8 cellular contexts compared by ENCODE assay signal in the genomic region with DNA sequence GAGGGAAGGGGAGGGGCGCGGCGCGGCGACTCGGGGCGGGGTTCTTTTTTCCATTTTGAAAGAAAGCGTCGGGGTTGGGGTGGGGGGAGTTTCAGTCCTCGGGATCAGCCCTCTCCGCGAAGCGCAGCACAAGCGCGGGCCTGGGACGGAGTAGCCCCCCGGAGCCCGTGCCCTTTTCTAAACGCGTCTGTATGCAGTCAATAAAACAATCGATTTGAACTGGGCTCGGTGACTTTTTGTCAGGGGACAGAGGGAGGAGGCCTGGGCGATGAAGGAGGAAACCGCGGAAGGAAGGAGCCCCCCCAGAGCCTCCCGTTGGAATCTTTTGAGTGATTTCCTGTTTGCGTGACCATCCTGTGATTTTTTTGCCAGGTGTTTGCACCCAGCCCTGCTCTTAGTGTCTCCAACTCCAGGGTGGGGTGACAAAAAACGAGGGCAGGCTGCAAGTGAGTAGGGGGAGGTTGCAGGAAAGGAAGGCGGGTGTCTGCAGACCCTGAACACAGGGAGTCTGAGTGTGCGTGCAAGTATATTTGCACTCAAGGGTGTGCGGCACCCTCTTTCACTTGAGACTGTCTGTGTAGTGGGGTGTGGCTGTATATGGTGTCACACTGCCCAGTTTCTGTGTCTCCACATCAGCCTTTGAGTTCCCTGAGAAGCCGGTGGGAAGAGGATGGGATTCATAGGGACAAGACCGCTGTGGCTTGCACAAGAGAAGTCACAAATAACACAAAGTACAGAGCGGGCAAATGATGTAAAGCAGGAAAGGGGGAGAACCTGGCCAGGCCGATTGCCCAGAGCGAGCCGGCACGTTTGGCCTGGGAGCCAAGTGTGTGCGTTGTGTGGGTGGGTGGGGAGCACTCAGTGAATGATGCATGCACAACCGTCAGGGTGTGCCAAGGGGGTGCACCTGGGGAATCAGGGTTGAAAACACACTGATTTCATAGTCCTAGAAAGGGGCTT. TPM values are rescaled to one million over a fixed set of nuclear protein-coding genes. Genes with fewer than 3 reads are reported as not detected.
DNase-seq lines count a peak whose midpoint lies in the region; ATAC-seq, FAIRE-seq and TF ChIP-seq lines count a peak whose summit lies in the region.

No MANE protein-coding gene starts in this region.

- intact Hi-C loops in CD4-positive, alpha-beta T cell (cut with DNase I, micrococcal nuclease) = loop anchor here in 1 of 2 experiments (10.0 kb wide), 1 partner anchor 182 kb away; no protein-coding TSS in a partner anchor
- intact Hi-C loops in ovary (cut with DNase I) (loop anchor here in 1 of 4 donors (5.0 kb wide), 1 partner anchor 35 kb away; a partner anchor contains a TSS), colonic mucosa (cut with DNase I) (no loop called here)

- H3K27ac Mint-ChIP-seq in CD4-positive, alpha-beta T cell = no peak overlapping the region

- peak overlapping the region; percentile 69 to 83 for H3K4me2 ChIP-seq in H1 (ENCODE audit: insufficient read depth in 1 of 2, low read depth in 2 of 2, low read length in 2 of 2)

- no peak for DNase-seq in CD4-positive, alpha-beta T cell
- DNase-seq in KBM-7 = peak; percentile 60
- DNase-seq in H1 (ENCODE audit: low read depth in 1 of 2, low spot score in 2 of 2) = no peak
- peak in 3 of 5 donors; percentile 15 to 33 (median 30) for DNase-seq in ovary
- DNase-seq in ureter (ENCODE audit: low spot score) = no peak
- no peak for DNase-seq in HEK293T (ENCODE audit: extremely low spot score)
- no peak for DNase-seq in NCI-H446 treated with DMSO at 0.1 percent for 48 hours (lab: John Stamatoyannopoulos, UW)
- no peak for DNase-seq in colonic mucosa

- H3K4ac ChIP-seq in H1 (replicated peaks; ENCODE audit: insufficient read length, low read depth, low read length) = no peak overlapping the region

- CTCF ChIA-PET in CD4-positive, alpha-beta T cell (lab: Charles Lee) = no interaction called here
- CTCF ChIA-PET in H1 (lab: Charles Lee; ENCODE audit: partially characterized antibody) (interaction anchor here (1.2 to 3.4 kb wide), 5 partner anchors 7 to 184 kb away, joined by 3 to 23 read pairs (median 18); no protein-coding TSS in a partner anchor), HEK293T (lab: Yijun Ruan, JAX) (no interaction called here)

- no peak overlapping the region for H2BK5ac ChIP-seq in H1 (ENCODE audit: low read depth, low read length)

- no peak overlapping the region for H3K23ac ChIP-seq in H1 (ENCODE audit: insufficient read length)

- H3K4me1 ChIP-seq in H1 (replicated peaks in 1 of 4; ENCODE audit: control insufficient read depth in 3 of 4, insufficient read depth in 4 of 4, low read length in 3 of 4) (peaks cover 6 to 61% (median 39%) of the 10 kb centered on the region in 4 experiments), ovary (ENCODE audit: insufficient read depth) (peaks cover 4% of the 10 kb centered on the region), colonic mucosa (no peaks in the 10 kb centered on the region)

- H3K79me2 ChIP-seq in H1 (ENCODE audit: control insufficient read depth in 1 of 2, insufficient read depth in 2 of 2, low read length in 2 of 2) = no peaks in the 10 kb centered on the region

- 0 out of 2 replicates have a peak overlapping the region, but pooled peaks have one; percentile 4 for H2BK20ac ChIP-seq in H1 (ENCODE audit: low read length)

- no peak for FAIRE-seq in H1 (lab: Jason Lieb, UNC)

- TF ChIP-seq RAD21 in H1 (IDR thresholded peaks at IDR 0.05 in 1 of 2, conservative IDR thresholded peaks at IDR 0.05 in 1 of 2; ENCODE audit: low read depth in 2 of 2, low read length in 2 of 2) = no peak

- H3K14ac ChIP-seq in H1 (ENCODE audit: insufficient read length) = no peak overlapping the region

- H3K23me2 ChIP-seq in H1 (ENCODE audit: low read depth, low read length) = peaks cover 20% of the 10 kb centered on the region; the same call in 1 of the 2 replicates

- H2AFZ ChIP-seq in H1 (ENCODE audit: low read length) = no peak overlapping the region

- H3K9me3 Mint-ChIP-seq in CD4-positive, alpha-beta T cell = no peaks in the 10 kb centered on the region

- 26% methylated on average over 28 of the region's 40 CpGs; no CpG with 5 or more reads in 1 of the 2 experiments for WGBS in H1 (ENCODE audit: extremely low coverage in 1 of 2, insufficient coverage in 1 of 2, insufficient read length in 1 of 2, insufficient replicate concordance in 2 of 2, low coverage in 1 of 2, low lambda C conversion rate in 2 of 2, missing lambda C conversion rate in 1 of 2), 2 experiments
- 9 to 12% (median 11%) methylated on average over 33 to 40 of the region's 40 CpGs for WGBS in ovary, 3 donors

- peak overlapping the region; percentile 32; the same call in 1 of the 2 replicates for H2BK12ac ChIP-seq in H1 (ENCODE audit: low read depth, low read length)

- H2AK5ac ChIP-seq in H1 (ENCODE audit: low read depth, low read length) = peak overlapping the region; percentile 43; the same call in 1 of the 2 replicates

- no peak for TF ChIP-seq CTCF in CD4-positive, alpha-beta T cell (IDR thresholded peaks at IDR 0.05)
- no peak for TF ChIP-seq CTCF in H1 (IDR thresholded peaks at IDR 0.05; ENCODE audit: control extremely low read depth in 1 of 3, insufficient read depth in 1 of 3, low read depth in 1 of 3, low read length in 3 of 3)
- no peak for TF ChIP-seq CTCF in ovary (IDR thresholded peaks at IDR 0.05)
- no peak for TF ChIP-seq CTCF in colonic mucosa (IDR thresholded peaks at IDR 0.05)

- H3K36me3 Mint-ChIP-seq in CD4-positive, alpha-beta T cell (ENCODE audit: low read depth) = no peaks in the 10 kb centered on the region

- no peaks in the 10 kb centered on the region for H3K79me1 ChIP-seq in H1 (ENCODE audit: low read depth, low read length)

- peaks cover 0 to 2% of the 10 kb centered on the region in 2 experiments for H4K20me1 ChIP-seq in H1 (replicated peaks in 1 of 2; ENCODE audit: control insufficient read depth in 1 of 2, insufficient read depth in 2 of 2, low read length in 2 of 2)

- TF ChIP-seq EP300 in H1 (IDR thresholded peaks at IDR 0.05; ENCODE audit: borderline replicate concordance in 1 of 2, low read depth in 2 of 2, low read length in 2 of 2) (no peak), ovary (IDR thresholded peaks at IDR 0.05) (no peak)

- H2BK15ac ChIP-seq in H1 (ENCODE audit: low read length) = 0 out of 2 replicates have a peak overlapping the region, but pooled peaks have one; percentile 55

- H4K5ac ChIP-seq in H1 (ENCODE audit: insufficient read length, low read depth, low read length) = no peak overlapping the region

- no peak overlapping the region for H3K56ac ChIP-seq in H1 (replicated peaks; ENCODE audit: insufficient read length, low read depth, low read length)

- H3K9ac ChIP-seq in H1 (replicated peaks in 1 of 4; ENCODE audit: extremely low read depth in 1 of 4, low read depth in 3 of 4, low read length in 3 of 4) (no peak overlapping the region; a peak in 2 of 7 replicates), colonic mucosa (ENCODE audit: low read depth in 2 of 2, low read length in 2 of 2) (no peak overlapping the region)

- in situ Hi-C loops in KBM-7 (cut with MboI; ENCODE audit: low pct_unique_long_range_greater_than_20kb, low sequenced_read_pairs) = loop anchor here (25.0 kb wide), 2 partner anchors 175 to 1450 kb away; a partner anchor contains a TSS

- no peak overlapping the region for H4K8ac ChIP-seq in H1 (ENCODE audit: extremely low read depth, insufficient read depth, low read length)

- peak overlapping the region; percentile 71 for H3K18ac ChIP-seq in H1 (ENCODE audit: extremely low read depth, low read length)

- POLR2A ChIA-PET in CD4-positive, alpha-beta T cell (lab: Charles Lee) = no interaction called here
- POLR2A ChIA-PET in H1 (lab: Charles Lee; ENCODE audit: partially characterized antibody) (interaction anchor here (0.5 to 1.3 kb wide), 5 partner anchors 18 to 186 kb away, joined by 3 to 6 read pairs (median 4); no protein-coding TSS in a partner anchor), HEK293T (lab: Yijun Ruan, JAX) (no interaction called here)

- peak overlapping the region; percentile 26 for H3K4me3 Mint-ChIP-seq in CD4-positive, alpha-beta T cell

- H3K27me3 Mint-ChIP-seq in CD4-positive, alpha-beta T cell = peaks cover 91% of the 10 kb centered on the region

- H3K36me3 ChIP-seq in H1 (ENCODE audit: control insufficient read depth in 2 of 4, insufficient read depth in 4 of 4, low read length in 3 of 4) (peaks cover 0 to 6% (median 0%) of the 10 kb centered on the region in 4 experiments; a peak in 1 of 8 replicates), ovary (no peaks in the 10 kb centered on the region), colonic mucosa (no peaks in the 10 kb centered on the region)

- H4K91ac ChIP-seq in H1 (replicated peaks; ENCODE audit: insufficient read length, low read length) = no peak overlapping the region

- ATAC-seq in CD4-positive, alpha-beta T cell (ENCODE audit: poor library complexity) = no peak

- no peak overlapping the region for H2BK120ac ChIP-seq in H1 (replicated peaks; ENCODE audit: low read depth, low read length)

- H3K27me3 ChIP-seq in CD4-positive, alpha-beta T cell (ENCODE audit: control insufficient read depth, insufficient read depth, low read length) = peaks cover 74% of the 10 kb centered on the region
- H3K27me3 ChIP-seq in H1 (replicated peaks in 1 of 4; ENCODE audit: control insufficient read depth in 3 of 4, extremely low read depth in 1 of 4, insufficient read depth in 3 of 4, low read length in 3 of 4) (peaks cover 49 to 74% (median 69%) of the 10 kb centered on the region in 4 experiments), ovary (peaks cover 4% of the 10 kb centered on the region), colonic mucosa (peaks cover 66% of the 10 kb centered on the region)

- no peak overlapping the region for H3K27ac ChIP-seq in CD4-positive, alpha-beta T cell (ENCODE audit: low read depth, low read length)
- no peak overlapping the region for H3K27ac ChIP-seq in H1 (ENCODE audit: low read depth, low read length)
- peak overlapping the region in 1 of 2 donors; percentile 22 for H3K27ac ChIP-seq in ovary
- no peak overlapping the region for H3K27ac ChIP-seq in colonic mucosa

- H3K4me3 ChIP-seq in H1 (ENCODE audit: extremely low read depth in 1 of 4, insufficient read depth in 2 of 4, low read depth in 3 of 4, low read length in 4 of 4) (peak overlapping the region; percentile 29 to 58 (median 38); a peak in 6 of 8 replicates), ovary (peak overlapping the region; percentile 43), colonic mucosa (no peak overlapping the region)

- H3K9me3 ChIP-seq in CD4-positive, alpha-beta T cell (ENCODE audit: control insufficient read depth, low read length) = no peaks in the 10 kb centered on the region
- H3K9me3 ChIP-seq in H1 (ENCODE audit: insufficient read depth in 2 of 2, low read depth in 1 of 2, low read length in 1 of 2) (peaks cover 0 to 8% of the 10 kb centered on the region in 2 experiments; a peak in 1 of 4 replicates), ovary (peaks cover 0 to 7% of the 10 kb centered on the region in 2 donors), colonic mucosa (no peaks in the 10 kb centered on the region)

- no peak for TF ChIP-seq POLR2A in H1 (IDR thresholded peaks at IDR 0.05; ENCODE audit: control extremely low read depth in 1 of 2, low read depth in 2 of 2, low read length in 2 of 2)
- no peak for TF ChIP-seq POLR2A in ovary (IDR thresholded peaks at IDR 0.05)

- peaks cover 30% of the 10 kb centered on the region for H3K4me1 Mint-ChIP-seq in CD4-positive, alpha-beta T cell (ENCODE audit: low read depth)

RNA-seq across cellular contexts. Expression of a gene that starts 6.5 kb away (rescaled TPM):
- not detected for total RNA-seq in CD4-positive, alpha-beta T cell
- total RNA-seq in H1 (2021; fragmentation: NEBNext Ultra II Directional; extraction: Animal tissue kit (Norgen Biotek cat#: 25700)) = 0.23 and 0.58 TPM in 2 replicates
- polyA plus RNA-seq in H1 (2011; rRNA removed) = 0.30 and 0.47 TPM in 2 replicates
- 0.26 TPM for polyA plus RNA-seq in H1 (2011; cell fraction: cytosol; rRNA removed)
- polyA plus RNA-seq in H1 (2011; cell fraction: nucleus; rRNA removed) = 0.31 TPM
- 0.36 to 1.2 TPM (median 0.37 TPM) in 4 replicates for polyA plus RNA-seq in H1 (2012, experiment 1 of 2)
- 0.18 TPM for polyA plus RNA-seq in H1 (2012, experiment 2 of 2)
- 1.2 TPM for polyA plus RNA-seq in H1 (2013, experiment 1 of 2)
- 0.81 TPM for polyA plus RNA-seq in H1 (2013, experiment 2 of 2)
- 0.19 and 0.29 TPM in 2 replicates for polyA minus RNA-seq in H1 (2011; rRNA and poly(A)+ RNA removed)
- not detected for polyA minus RNA-seq in H1 (2011; cell fraction: cytosol; rRNA and poly(A)+ RNA removed)
- 0.50 TPM for polyA minus RNA-seq in H1 (2011; cell fraction: nucleus; rRNA and poly(A)+ RNA removed)
- 1 to 10 TPM in 2 of 7 donors, under 1 TPM in 4, not detected in 1; 0.11 to 1.1 (median 0.57) TPM for total RNA-seq in ovary
- polyA plus RNA-seq in ovary = under 1 TPM; 0.27 to 0.43 TPM
- total RNA-seq in ureter = 0.21 TPM
- total RNA-seq in colonic mucosa = under 1 TPM; 0.27 TPM

RNA-seq across cellular contexts. Expression of a gene that starts 36.6 kb away (rescaled TPM):
- not detected for total RNA-seq in CD4-positive, alpha-beta T cell
- total RNA-seq in H1 (2021; fragmentation: NEBNext Ultra II Directional; extraction: Animal tissue kit (Norgen Biotek cat#: 25700)) = 0.35 TPM in 1 of 2 replicates, not detected in the other
- polyA plus RNA-seq in H1 (2011; rRNA removed) (0.29 and 0.82 TPM in 2 replicates), ovary (100 to 1,000 TPM in 1 of 2 donors, 10 to 100 TPM in 1; 82.4 to 150 TPM)
- 0.27 TPM for polyA plus RNA-seq in H1 (2011; cell fraction: cytosol; rRNA removed)
- polyA plus RNA-seq in H1 (2011; cell fraction: nucleus; rRNA removed) = 1.0 TPM
- 0.21 to 0.28 TPM (median 0.27 TPM) in 4 replicates for polyA plus RNA-seq in H1 (2012, experiment 1 of 2)
- 0.35 TPM for polyA plus RNA-seq in H1 (2012, experiment 2 of 2)
- 1.0 TPM for polyA plus RNA-seq in H1 (2013, experiment 1 of 2)
- 0.98 TPM for polyA plus RNA-seq in H1 (2013, experiment 2 of 2)
- polyA minus RNA-seq in H1 (2011; rRNA and poly(A)+ RNA removed) = 0.13 and 0.78 TPM in 2 replicates
- not detected for polyA minus RNA-seq in H1 (2011; cell fraction: cytosol; rRNA and poly(A)+ RNA removed)
- 0.90 TPM for polyA minus RNA-seq in H1 (2011; cell fraction: nucleus; rRNA and poly(A)+ RNA removed)
- total RNA-seq in ovary (100 to 1,000 TPM; 108 to 314 (median 156) TPM), ureter (37.4 TPM), colonic mucosa (1 to 10 TPM; 3.6 to 8.5 TPM)

RNA-seq across cellular contexts. Expression of a gene that starts 54.5 kb away (rescaled TPM):
- under 1 TPM; 0.16 to 0.42 TPM for total RNA-seq in CD4-positive, alpha-beta T cell
- total RNA-seq in H1 (2021; fragmentation: NEBNext Ultra II Directional; extraction: Animal tissue kit (Norgen Biotek cat#: 25700)) = 0.80 and 3.3 TPM in 2 replicates
- polyA plus RNA-seq in H1 (2011; rRNA removed) (1.0 and 2.1 TPM in 2 replicates), ovary (under 1 TPM in 1 of 2 donors, not detected in 1; 0.04 TPM)
- 1.0 TPM for polyA plus RNA-seq in H1 (2011; cell fraction: cytosol; rRNA removed)
- 3.6 TPM for polyA plus RNA-seq in H1 (2011; cell fraction: nucleus; rRNA removed)
- 1.4 to 3.3 TPM (median 2.4 TPM) in 4 replicates for polyA plus RNA-seq in H1 (2012, experiment 1 of 2)
- not detected for polyA plus RNA-seq in H1 (2012, experiment 2 of 2)
- polyA plus RNA-seq in H1 (2013, experiment 1 of 2) = 2.3 TPM
- 1.9 TPM for polyA plus RNA-seq in H1 (2013, experiment 2 of 2)
- polyA minus RNA-seq in H1 (2011; rRNA and poly(A)+ RNA removed) = 0.51 and 1.7 TPM in 2 replicates
- 2.9 TPM for polyA minus RNA-seq in H1 (2011; cell fraction: cytosol; rRNA and poly(A)+ RNA removed)
- polyA minus RNA-seq in H1 (2011; cell fraction: nucleus; rRNA and poly(A)+ RNA removed) = 3.5 TPM
- total RNA-seq in ovary (under 1 TPM in 2 of 7 donors, not detected in 5; 0.37 to 0.48 TPM), ureter (not detected), colonic mucosa (not detected)

Comparison
In these comparisons a context has a peak if more than half of its experiments do, and no peak if none do; other contexts are left out.
1. DNase-seq: peak in KBM-7 (single experiment) and ovary (3 of 5); none in CD4-positive, alpha-beta T cell (0 of 10), H1 (0 of 2), ureter (single experiment), HEK293T (single experiment), NCI-H446 treated with DMSO at 0.1 percent for 48 hours (single experiment) and colonic mucosa (single experiment).